Comparison of ENCODE assay signal across 13 cellular contexts in genomic region chr6:144644776-144645175, GRCh38.
"Had no signal": no experiment of that assay in that cellular context is flagged by ENCODE, and none has a peak within 500 bp of the region (broad histone marks: within the 10 kb centered on the region; RNA-seq: fewer than 3 reads in every experiment).

No MANE protein-coding gene starts in this region.

- H3K4me3 Mint-ChIP-seq: activated naive CD8-positive, alpha-beta T cell; activated T-cell treated with anti-CD3 and anti-CD28 coated beads, Interleukin-2, amount 50 U/mL, for 24 hours; T-helper 17 cell had no signal

- H3K36me3 ChIP-seq: breast epithelium, heart right ventricle, right atrium auricular region, tibial artery, vagina had no signal

- DNase-seq: activated CD4-positive, alpha-beta T cell treated with anti-CD3 and anti-CD28 coated beads, Interleukin-2, amount 50 U/mL, for 1 hour; activated effector memory CD4-positive, alpha-beta T cell treated with anti-CD3 and anti-CD28 coated beads, Interleukin-2, amount 50 U/mL, for 16 hours; activated T-cell treated with anti-CD3 and anti-CD28 coated beads, Interleukin-2, amount 50 U/mL, for 24 hours; foreskin melanocyte; heart right ventricle; midbrain; small intestine; T-helper 17 cell; tibial artery had no signal

- H3K27me3 Mint-ChIP-seq: activated naive CD8-positive, alpha-beta T cell; activated T-cell treated with anti-CD3 and anti-CD28 coated beads, Interleukin-2, amount 50 U/mL, for 24 hours; T-helper 17 cell had no signal

- H3K4me1 ChIP-seq: breast epithelium, right atrium auricular region, vagina had no signal

- H3K4me3 ChIP-seq: breast epithelium, heart right ventricle, right atrium auricular region, tibial artery, vagina had no signal

- H3K9me3 ChIP-seq: breast epithelium, heart right ventricle, right atrium auricular region, tibial artery, vagina had no signal

- H3K27ac ChIP-seq: breast epithelium, heart right ventricle, right atrium auricular region, tibial artery, vagina had no signal

- H3K27me3 ChIP-seq: breast epithelium, heart right ventricle, right atrium auricular region, tibial artery, vagina had no signal

- H3K27ac Mint-ChIP-seq: activated naive CD8-positive, alpha-beta T cell; activated T-cell treated with anti-CD3 and anti-CD28 coated beads, Interleukin-2, amount 50 U/mL, for 24 hours had no signal
